In the genomic region with DNA sequence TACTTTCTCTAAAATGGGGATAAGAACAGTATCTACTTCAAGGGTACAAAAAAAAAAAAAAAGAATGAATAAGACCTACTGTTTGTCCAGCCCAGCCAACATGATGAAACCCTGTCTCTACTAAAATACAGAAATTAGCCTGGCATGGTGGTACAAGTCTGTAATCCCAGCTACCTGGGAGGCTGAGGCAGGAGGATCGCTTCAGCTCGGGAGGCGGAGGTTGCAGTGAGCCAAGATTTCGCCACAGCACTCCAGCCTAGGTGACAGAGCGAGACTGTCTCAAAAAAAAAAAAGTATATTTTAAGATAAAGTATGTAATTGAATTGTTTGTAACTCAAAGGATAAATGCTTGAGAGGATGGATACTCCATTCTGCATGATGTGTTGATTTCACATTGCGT, we compare ENCODE assay signal across 12 cellular contexts. TPM values are rescaled to one million over a fixed set of nuclear protein-coding genes. Genes with fewer than 3 reads are reported as not detected.
DNase-seq lines count a peak whose midpoint lies in the region; ATAC-seq and TF ChIP-seq lines count a peak whose summit lies in the region.
"Had no signal": no experiment of that assay in that cellular context is flagged by ENCODE, and none has a peak within 500 bp of the region (broad histone marks: within the 10 kb centered on the region; RNA-seq: fewer than 3 reads in every experiment).

No MANE protein-coding gene starts in this region.

- peaks cover 15 to 41% (median 24%) of the 10 kb centered on the region in 10 experiments for H3K4me1 ChIP-seq in BLaER1 treated with 17β-estradiol and CSF1 and Interleukin-3, amounts not matched to agents 10 nM and 100 nM
- H3K4me1 ChIP-seq in Caco-2 = peaks cover 41% of the 10 kb centered on the region
- peaks cover 8 to 15% of the 10 kb centered on the region in 2 donors for H3K4me1 ChIP-seq in naive thymus-derived CD4-positive, alpha-beta T cell (ENCODE audit: control insufficient read depth in 2 of 2, insufficient read depth in 2 of 2, low read length in 2 of 2)

- peaks cover 9% of the 10 kb centered on the region for H3K4me1 Mint-ChIP-seq in Caco-2 (ENCODE audit: low read depth, unreplicated experiment)
- peaks cover 29% of the 10 kb centered on the region for H3K4me1 Mint-ChIP-seq in activated T-helper 1 cell treated with anti-CD3 and anti-CD28 coated beads, Interleukin-12 subunit alpha, Interleukin-12 subunit beta, Interleukin-2, Interleukin-4 antibody, amounts not matched to agents 30 ng/mL and 10 ng/mL and 1 ng/mL, durations not matched to agents 14 hours and 24 hours and 36 hours (ENCODE audit: low read depth)
- peaks cover 24 to 40% (median 30%) of the 10 kb centered on the region in 7 donors for H3K4me1 Mint-ChIP-seq in naive thymus-derived CD4-positive, alpha-beta T cell

- peaks cover 27% of the 10 kb centered on the region for H3K36me3 Mint-ChIP-seq in Caco-2 (ENCODE audit: insufficient read depth, unreplicated experiment)
- H3K36me3 Mint-ChIP-seq in activated T-helper 1 cell treated with anti-CD3 and anti-CD28 coated beads, Interleukin-12 subunit alpha, Interleukin-12 subunit beta, Interleukin-2, Interleukin-4 antibody, amounts not matched to agents 30 ng/mL and 10 ng/mL and 1 ng/mL, durations not matched to agents 14 hours and 24 hours and 36 hours (ENCODE audit: low read depth) = peaks cover 3% of the 10 kb centered on the region
- H3K36me3 Mint-ChIP-seq in naive thymus-derived CD4-positive, alpha-beta T cell = peaks cover 0 to 5% (median 2%) of the 10 kb centered on the region in 5 donors

- no peak for TF ChIP-seq CTCF in Caco-2 (IDR thresholded peaks at IDR 0.05; ENCODE audit: insufficient read depth in 1 of 2, low read depth in 1 of 2, low read length in 1 of 2, severe bottlenecking in 1 of 2, unreplicated experiment in 1 of 2)
- no peak for TF ChIP-seq CTCF in foreskin fibroblast (IDR thresholded peaks at IDR 0.05; ENCODE audit: low read depth, low read length)

- CTCF ChIA-PET in Caco-2 (lab: Charles Lee) = no interaction called here
- CTCF ChIA-PET in naive thymus-derived CD4-positive, alpha-beta T cell (lab: Charles Lee) = no interaction called here

- no peaks in the 10 kb centered on the region for H3K27me3 ChIP-seq in BLaER1 treated with 17β-estradiol and CSF1 and Interleukin-3, amounts not matched to agents 10 nM and 100 nM
- no peaks in the 10 kb centered on the region for H3K27me3 ChIP-seq in Caco-2 (replicated peaks; ENCODE audit: control insufficient read depth, insufficient read depth, low read length)
- no peaks in the 10 kb centered on the region for H3K27me3 ChIP-seq in naive thymus-derived CD4-positive, alpha-beta T cell (ENCODE audit: control insufficient read depth in 2 of 2, insufficient read depth in 2 of 2, low read length in 2 of 2)
- H3K27me3 ChIP-seq: esophagus squamous epithelium had no signal

- peak overlapping the region; percentile 97 for H3K4me3 Mint-ChIP-seq in Caco-2 (ENCODE audit: unreplicated experiment)
- peak overlapping the region; percentile 99 for H3K4me3 Mint-ChIP-seq in activated T-helper 1 cell treated with anti-CD3 and anti-CD28 coated beads, Interleukin-12 subunit alpha, Interleukin-12 subunit beta, Interleukin-2, Interleukin-4 antibody, amounts not matched to agents 30 ng/mL and 10 ng/mL and 1 ng/mL, durations not matched to agents 14 hours and 24 hours and 36 hours
- H3K4me3 Mint-ChIP-seq in naive thymus-derived CD4-positive, alpha-beta T cell = peak overlapping the region; percentile 91 to 100 (median 98)

- no peak for ATAC-seq in naive thymus-derived CD4-positive, alpha-beta T cell

- peak overlapping the region; percentile 91 to 97 (median 95) for H3K4me2 ChIP-seq in BLaER1 treated with 17β-estradiol and CSF1 and Interleukin-3, amounts not matched to agents 10 nM and 100 nM

- peak overlapping the region in 4 of 10 experiments; percentile 74 to 97 (median 86); a peak in 6 of 20 replicates for H3K4me3 ChIP-seq in BLaER1 treated with 17β-estradiol and CSF1 and Interleukin-3, amounts not matched to agents 10 nM and 100 nM
- H3K4me3 ChIP-seq in Caco-2 (ENCODE audit: low read depth, low read length) (no peak overlapping the region), foreskin fibroblast (ENCODE audit: low read depth in 1 of 2, low read length in 2 of 2) (no peak overlapping the region)
- H3K4me3 ChIP-seq in naive thymus-derived CD4-positive, alpha-beta T cell (ENCODE audit: low read length) = no peak overlapping the region

- peak overlapping the region in 5 of 11 experiments; percentile 95 to 98 (median 96); a peak in 6 of 22 replicates for H3K9ac ChIP-seq in BLaER1 treated with 17β-estradiol and CSF1 and Interleukin-3, amounts not matched to agents 10 nM and 100 nM

- H3K9me3 Mint-ChIP-seq in Caco-2 (ENCODE audit: unreplicated experiment) = no peaks in the 10 kb centered on the region
- H3K9me3 Mint-ChIP-seq in activated T-helper 1 cell treated with anti-CD3 and anti-CD28 coated beads, Interleukin-12 subunit alpha, Interleukin-12 subunit beta, Interleukin-2, Interleukin-4 antibody, amounts not matched to agents 30 ng/mL and 10 ng/mL and 1 ng/mL, durations not matched to agents 14 hours and 24 hours and 36 hours = no peaks in the 10 kb centered on the region
- H3K9me3 Mint-ChIP-seq in naive thymus-derived CD4-positive, alpha-beta T cell = peaks cover 0 to 2% (median 0%) of the 10 kb centered on the region in 11 donors

- POLR2A ChIA-PET in Caco-2 (lab: Charles Lee) = no interaction called here
- POLR2A ChIA-PET in naive thymus-derived CD4-positive, alpha-beta T cell (lab: Charles Lee) = no interaction called here

- BruUV-seq in Caco-2 (replicated peaks; lab: Mats Ljungman, UMichigan) = no TSS peak

- H3K27ac Mint-ChIP-seq in Caco-2 (ENCODE audit: unreplicated experiment) = no peak overlapping the region
- H3K27ac Mint-ChIP-seq in activated T-helper 1 cell treated with anti-CD3 and anti-CD28 coated beads, Interleukin-12 subunit alpha, Interleukin-12 subunit beta, Interleukin-2, Interleukin-4 antibody, amounts not matched to agents 30 ng/mL and 10 ng/mL and 1 ng/mL, durations not matched to agents 14 hours and 24 hours and 36 hours = no peak overlapping the region
- H3K27ac Mint-ChIP-seq in naive thymus-derived CD4-positive, alpha-beta T cell = peak overlapping the region in 5 of 9 donors; percentile 19 to 97 (median 67)

- H4K20me1 ChIP-seq in BLaER1 treated with 17β-estradiol and CSF1 and Interleukin-3, amounts not matched to agents 10 nM and 100 nM = peaks cover 0 to 57% (median 16%) of the 10 kb centered on the region in 11 experiments; a peak in 14 of 22 replicates

- no peaks in the 10 kb centered on the region for H3K27me3 Mint-ChIP-seq in Caco-2 (ENCODE audit: insufficient read depth, unreplicated experiment)
- H3K27me3 Mint-ChIP-seq in activated T-helper 1 cell treated with anti-CD3 and anti-CD28 coated beads, Interleukin-12 subunit alpha, Interleukin-12 subunit beta, Interleukin-2, Interleukin-4 antibody, amounts not matched to agents 30 ng/mL and 10 ng/mL and 1 ng/mL, durations not matched to agents 14 hours and 24 hours and 36 hours (ENCODE audit: insufficient read depth) = no peaks in the 10 kb centered on the region
- H3K27me3 Mint-ChIP-seq in naive thymus-derived CD4-positive, alpha-beta T cell = no peaks in the 10 kb centered on the region

- H3K36me3 ChIP-seq in BLaER1 treated with 17β-estradiol and CSF1 and Interleukin-3, amounts not matched to agents 10 nM and 100 nM = peaks cover 0 to 25% (median 5%) of the 10 kb centered on the region in 11 experiments; a peak in 5 of 22 replicates
- H3K36me3 ChIP-seq in Caco-2 (ENCODE audit: control insufficient read depth, insufficient read depth, low read length) = no peaks in the 10 kb centered on the region; the same call in 1 of the 2 replicates
- H3K36me3 ChIP-seq in naive thymus-derived CD4-positive, alpha-beta T cell (ENCODE audit: control insufficient read depth in 2 of 3, insufficient read depth in 3 of 3, low read length in 3 of 3) = peaks cover 0 to 9% (median 0%) of the 10 kb centered on the region in 3 experiments
- H3K36me3 ChIP-seq: esophagus squamous epithelium had no signal

- H3K9me3 ChIP-seq in BLaER1 treated with 17β-estradiol and CSF1 and Interleukin-3, amounts not matched to agents 10 nM and 100 nM (replicated peaks in 1 of 11) = no peaks in the 10 kb centered on the region
- H3K9me3 ChIP-seq in Caco-2 = no peaks in the 10 kb centered on the region
- no peaks in the 10 kb centered on the region for H3K9me3 ChIP-seq in naive thymus-derived CD4-positive, alpha-beta T cell (ENCODE audit: control insufficient read depth in 2 of 3, low read length in 3 of 3)
- H3K9me3 ChIP-seq: esophagus squamous epithelium had no signal

- DNase-seq in Caco-2 (no peak), NOMO-1 treated with dmso at 0.1 percent for 144 hours (lab: John Stamatoyannopoulos, UW; ENCODE audit: unreplicated experiment) (no peak), foreskin fibroblast (no peak), foreskin melanocyte (no peak)
- no peak for DNase-seq in activated T-helper 1 cell treated with anti-CD3 and anti-CD28 coated beads, Interleukin-12 subunit alpha, Interleukin-12 subunit beta, Interleukin-2, Interleukin-4 antibody, amounts not matched to agents 30 ng/mL and 10 ng/mL and 1 ng/mL, durations not matched to agents 14 hours and 24 hours and 36 hours (ENCODE audit: low spot score)
- DNase-seq in naive thymus-derived CD4-positive, alpha-beta T cell = no peak
- DNase-seq: COR-L47, esophagus squamous epithelium, KG1, NCI-H146, NCI-H526 had no signal

- intact Hi-C loops in Caco-2 (cut with micrococcal nuclease; ENCODE audit: unreplicated experiment) = loop anchor here (5.0 kb wide), 1 partner anchor 37 kb away; a partner anchor contains a TSS
- intact Hi-C loops in activated T-helper 1 cell treated with anti-CD3 and anti-CD28 coated beads, Interleukin-12 subunit alpha, Interleukin-12 subunit beta, Interleukin-2, Interleukin-4 antibody, amounts not matched to agents 30 ng/mL and 10 ng/mL and 1 ng/mL, durations not matched to agents 14 hours and 24 hours and 36 hours (cut with micrococcal nuclease) = loop anchor here (2.0 to 5.0 kb wide), 3 partner anchors 95 to 348 kb away; a partner anchor contains a TSS
- intact Hi-C loops in naive thymus-derived CD4-positive, alpha-beta T cell (cut with micrococcal nuclease) = loop anchor here in 1 of 2 donors (2.0 kb wide), 1 partner anchor 557 kb away; a partner anchor contains a TSS

- H3K27ac ChIP-seq in BLaER1 treated with 17β-estradiol and CSF1 and Interleukin-3, amounts not matched to agents 10 nM and 100 nM = no peak overlapping the region
- H3K27ac ChIP-seq in naive thymus-derived CD4-positive, alpha-beta T cell (ENCODE audit: low read depth, low read length) = no peak overlapping the region

RNA-seq across cellular contexts. Expression of a gene that starts 2.0 kb away (rescaled TPM):
- total RNA-seq in Caco-2 (2022) = 40.3 and 41.6 TPM in 2 replicates
- total RNA-seq in activated T-helper 1 cell treated with anti-CD3 and anti-CD28 coated beads, Interleukin-12 subunit alpha, Interleukin-12 subunit beta, Interleukin-2, Interleukin-4 antibody, amounts not matched to agents 30 ng/mL and 10 ng/mL and 1 ng/mL, durations not matched to agents 14 hours and 24 hours and 36 hours = 17.2 and 17.8 TPM in 2 replicates
- 10 to 100 TPM; 10.7 to 12.9 (median 11.9) TPM for total RNA-seq in naive thymus-derived CD4-positive, alpha-beta T cell
- polyA plus RNA-seq in naive thymus-derived CD4-positive, alpha-beta T cell = 1 to 10 TPM in 1 of 2 donors, under 1 TPM in 1; 0.72 to 1.2 TPM

RNA-seq across cellular contexts. Expression of a gene that starts 36.6 kb away (rescaled TPM):
- total RNA-seq in Caco-2 (2022) = 168 and 189 TPM in 2 replicates
- 163 and 185 TPM in 2 replicates for total RNA-seq in activated T-helper 1 cell treated with anti-CD3 and anti-CD28 coated beads, Interleukin-12 subunit alpha, Interleukin-12 subunit beta, Interleukin-2, Interleukin-4 antibody, amounts not matched to agents 30 ng/mL and 10 ng/mL and 1 ng/mL, durations not matched to agents 14 hours and 24 hours and 36 hours
- 100 to 1,000 TPM in 1 of 5 experiments, 10 to 100 TPM in 4; 38.3 to 120 (median 44.4) TPM for total RNA-seq in naive thymus-derived CD4-positive, alpha-beta T cell
- polyA plus RNA-seq in naive thymus-derived CD4-positive, alpha-beta T cell = 100 to 1,000 TPM; 311 to 358 TPM

Comparison
In these comparisons a context has a peak if more than half of its experiments do, and no peak if none do; other contexts are left out.
1. H3K27ac Mint-ChIP-seq: peak in naive thymus-derived CD4-positive, alpha-beta T cell (5 of 9); none in Caco-2 (single experiment) and activated T-helper 1 cell treated with anti-CD3 and anti-CD28 coated beads, Interleukin-12 subunit alpha, Interleukin-12 subunit beta, Interleukin-2, Interleukin-4 antibody, amounts not matched to agents 30 ng/mL and 10 ng/mL and 1 ng/mL, durations not matched to agents 14 hours and 24 hours and 36 hours (single experiment).
2. Peak in every context shown above with its lines, with median percentiles within 50 percentile points of each other: H3K4me3 Mint-ChIP-seq.